ENCODE assay signal across 16 cellular contexts in genomic region chr4:38691251-38692008, GRCh38. TPM values are rescaled to one million over a fixed set of nuclear protein-coding genes. Genes with fewer than 3 reads are reported as not detected.
DNase-seq lines count a peak whose midpoint lies in the region; ATAC-seq and TF ChIP-seq lines count a peak whose summit lies in the region.
"Had no signal": no experiment of that assay in that cellular context is flagged by ENCODE, and none has a peak within 500 bp of the region (broad histone marks: within the 10 kb centered on the region; RNA-seq: fewer than 3 reads in every experiment).

No MANE protein-coding gene starts in this region.

- POLR2A ChIA-PET in activated CD4-positive, alpha-beta T cell treated with anti-CD3 and anti-CD28 coated beads, Interleukin-2, amount 10 ng/mL, durations not matched to agents 7 days and 5 days (lab: Charles Lee), result no interaction called here

- H3K9me3 ChIP-seq in spleen, result no peaks in the 10 kb centered on the region
- H3K9me3 ChIP-seq: neutrophil had no signal

- no peak for ATAC-seq in effector memory CD8-positive, alpha-beta T cell (replicated peaks)
- ATAC-seq in left colon (peak; percentile 70), HG02981 (IDR thresholded peaks at IDR 0.05; ENCODE audit: unreplicated experiment) (no peak), GM21529 (IDR thresholded peaks at IDR 0.05; ENCODE audit: unreplicated experiment) (no peak)

- TF ChIP-seq CTCF in spleen (IDR thresholded peaks at IDR 0.05 in 8 of 11, conservative IDR thresholded peaks at IDR 0.05 in 3 of 11), result no peak

- peak; percentile 73 for DNase-seq in GM03348 (ENCODE audit: low spot score)
- no peak for DNase-seq in effector memory CD8-positive, alpha-beta T cell
- no peak for DNase-seq in left colon
- DNase-seq in spleen, result no peak
- DNase-seq in activated CD4-positive, alpha-beta T cell treated with anti-CD3 and anti-CD28 coated beads, Interleukin-2, amount 10 ng/mL, durations not matched to agents 7 days and 5 days, result no peak
- DNase-seq in GF-D8 (lab: John Stamatoyannopoulos, UW), result no peak
- DNase-seq: activated naive CD8-positive, alpha-beta T cell treated with anti-CD3 and anti-CD28 coated beads for 36 hours; CD4-positive, CD25-positive, alpha-beta regulatory T cell; glutamatergic neuron; NCI-H1436; NCI-H510A; stimulated activated CD8-positive, alpha-beta memory T cell treated with anti-CD3 and anti-CD28 coated beads, Interleukin-4, amount 100 ng/mL, for 48 hours; T-helper 9 cell had no signal

- H3K36me3 ChIP-seq in spleen, result peaks cover 6 to 98% (median 59%) of the 10 kb centered on the region in 6 donors

- no peak for TF ChIP-seq POLR2A in spleen (IDR thresholded peaks at IDR 0.05)

- CTCF ChIA-PET in activated CD4-positive, alpha-beta T cell treated with anti-CD3 and anti-CD28 coated beads, Interleukin-2, amount 10 ng/mL, durations not matched to agents 7 days and 5 days (lab: Charles Lee), result interaction anchor here (1.5 kb wide), 1 partner anchor 40 kb away, joined by 6 read pairs; no protein-coding TSS in a partner anchor

- H3K4me1 Mint-ChIP-seq in effector memory CD8-positive, alpha-beta T cell (ENCODE audit: low read depth in 2 of 2), result peaks cover 30 to 40% of the 10 kb centered on the region in 2 donors
- peaks cover 25% of the 10 kb centered on the region for H3K4me1 Mint-ChIP-seq in activated CD4-positive, alpha-beta T cell treated with anti-CD3 and anti-CD28 coated beads, Interleukin-2, amount 10 ng/mL, durations not matched to agents 7 days and 5 days

- H3K27ac Mint-ChIP-seq in effector memory CD8-positive, alpha-beta T cell, result peak overlapping the region; percentile 68 to 87
- H3K27ac Mint-ChIP-seq in activated CD4-positive, alpha-beta T cell treated with anti-CD3 and anti-CD28 coated beads, Interleukin-2, amount 10 ng/mL, durations not matched to agents 7 days and 5 days, result no peak overlapping the region
- H3K27ac Mint-ChIP-seq: activated naive CD8-positive, alpha-beta T cell treated with anti-CD3 and anti-CD28 coated beads for 36 hours; CD4-positive, CD25-positive, alpha-beta regulatory T cell had no signal

- H3K4me3 Mint-ChIP-seq in effector memory CD8-positive, alpha-beta T cell, result no peak overlapping the region
- no peak overlapping the region for H3K4me3 Mint-ChIP-seq in activated CD4-positive, alpha-beta T cell treated with anti-CD3 and anti-CD28 coated beads, Interleukin-2, amount 10 ng/mL, durations not matched to agents 7 days and 5 days
- H3K4me3 Mint-ChIP-seq: activated naive CD8-positive, alpha-beta T cell treated with anti-CD3 and anti-CD28 coated beads for 36 hours; CD4-positive, CD25-positive, alpha-beta regulatory T cell had no signal

- H3K4me3 ChIP-seq in spleen, result no peak overlapping the region

- peaks cover 98% of the 10 kb centered on the region for H3K36me3 Mint-ChIP-seq in effector memory CD8-positive, alpha-beta T cell (ENCODE audit: insufficient read depth)
- peaks cover 83% of the 10 kb centered on the region for H3K36me3 Mint-ChIP-seq in activated CD4-positive, alpha-beta T cell treated with anti-CD3 and anti-CD28 coated beads, Interleukin-2, amount 10 ng/mL, durations not matched to agents 7 days and 5 days (ENCODE audit: low read depth)

- H3K27me3 Mint-ChIP-seq in effector memory CD8-positive, alpha-beta T cell, result no peaks in the 10 kb centered on the region
- H3K27me3 Mint-ChIP-seq in activated CD4-positive, alpha-beta T cell treated with anti-CD3 and anti-CD28 coated beads, Interleukin-2, amount 10 ng/mL, durations not matched to agents 7 days and 5 days, result no peaks in the 10 kb centered on the region
- H3K27me3 Mint-ChIP-seq: activated naive CD8-positive, alpha-beta T cell treated with anti-CD3 and anti-CD28 coated beads for 36 hours; CD4-positive, CD25-positive, alpha-beta regulatory T cell had no signal

- peaks cover 0 to 2% of the 10 kb centered on the region in 2 donors for H3K9me3 Mint-ChIP-seq in effector memory CD8-positive, alpha-beta T cell
- H3K9me3 Mint-ChIP-seq in activated CD4-positive, alpha-beta T cell treated with anti-CD3 and anti-CD28 coated beads, Interleukin-2, amount 10 ng/mL, durations not matched to agents 7 days and 5 days, result no peaks in the 10 kb centered on the region
- H3K9me3 Mint-ChIP-seq: activated naive CD8-positive, alpha-beta T cell treated with anti-CD3 and anti-CD28 coated beads for 36 hours had no signal

- no peaks in the 10 kb centered on the region for H3K27me3 ChIP-seq in spleen (replicated peaks in 1 of 7)
- H3K27me3 ChIP-seq: neutrophil had no signal

- H3K4me1 ChIP-seq in spleen, result peaks cover 0 to 75% (median 47%) of the 10 kb centered on the region in 6 donors

- H3K27ac ChIP-seq in spleen, result peak overlapping the region in 6 of 8 donors; percentile 26 to 62 (median 42)
- H3K27ac ChIP-seq: neutrophil had no signal

- intact Hi-C loops in left colon (cut with DNase I, micrococcal nuclease), result no loop called here
- intact Hi-C loops in spleen (cut with DNase I; ENCODE audit: low total_unique reads), result no loop called here

- WGBS in spleen, 5 donors, result 58 to 79% (median 67%) methylated on average over 9 of the region's 9 CpGs

RNA-seq across cellular contexts. Expression of gene KLF3, which starts 27.4 kb away (rescaled TPM):
- 100 to 1,000 TPM; 146 to 153 TPM for total RNA-seq in left colon
- 10 to 100 TPM; 60.6 to 87.5 (median 77.9) TPM for total RNA-seq in spleen
- 10 to 100 TPM in 1 of 3 donors, 1 to 10 TPM in 2; 8.0 to 16.4 (median 9.5) TPM for polyA plus RNA-seq in spleen
- 10 to 100 TPM; 30.2 to 33.5 TPM for total RNA-seq in activated CD4-positive, alpha-beta T cell treated with anti-CD3 and anti-CD28 coated beads, Interleukin-2, amount 10 ng/mL, durations not matched to agents 7 days and 5 days
